Comparison of ENCODE assay signal across 30 cellular contexts in genomic region chr1:238451781-238452310, GRCh38.
"Had no signal": no experiment of that assay in that cellular context is flagged by ENCODE, and none has a peak within 500 bp of the region (broad histone marks: within the 10 kb centered on the region; RNA-seq: fewer than 3 reads in every experiment).

No MANE protein-coding gene starts in this region.

- H3K4me3 ChIP-seq: hepatocyte, lower lobe of right lung, pancreas, prostate gland, sigmoid colon, smooth muscle cell, suprapubic skin, thoracic aorta, tibial artery, upper lobe of right lung had no signal

- H3K79me2 ChIP-seq: hepatocyte had no signal

- H3K27me3 ChIP-seq: hepatocyte, pancreas, sigmoid colon, suprapubic skin, tibial artery, upper lobe of right lung had no signal

- H3K4me2 ChIP-seq: hepatocyte, smooth muscle cell had no signal

- H3K27ac Mint-ChIP-seq: naive thymus-derived CD8-positive, alpha-beta T cell; nephron; stimulated activated naive B cell treated with anti-CD40 and anti-IgM and Interleukin-4, amounts not matched to agents 10 μg/mL and 1 μg/mL and 100 μg/mL, for 72 hours; stimulated activated naive CD8-positive, alpha-beta T cell treated with anti-CD3 and anti-CD28 coated beads, Interleukin-15, Interleukin-2, amounts not matched to agents 100 ng/mL and 50 ng/mL, for 24 hours had no signal

- H3K27ac ChIP-seq: hepatocyte, lower lobe of right lung, pancreas, prostate gland, sigmoid colon, suprapubic skin, thoracic aorta, tibial artery, upper lobe of right lung had no signal

- H3K36me3 Mint-ChIP-seq: naive thymus-derived CD8-positive, alpha-beta T cell; stimulated activated naive B cell treated with anti-CD40 and anti-IgM and Interleukin-4, amounts not matched to agents 10 μg/mL and 1 μg/mL and 100 μg/mL, for 72 hours had no signal

- H3K4me1 Mint-ChIP-seq: naive thymus-derived CD8-positive, alpha-beta T cell; nephron; stimulated activated naive B cell treated with anti-CD40 and anti-IgM and Interleukin-4, amounts not matched to agents 10 μg/mL and 1 μg/mL and 100 μg/mL, for 72 hours had no signal

- H3K4me3 Mint-ChIP-seq: naive thymus-derived CD8-positive, alpha-beta T cell; nephron; neural crest cell; stimulated activated naive B cell treated with anti-CD40 and anti-IgM and Interleukin-4, amounts not matched to agents 10 μg/mL and 1 μg/mL and 100 μg/mL, for 72 hours; stimulated activated naive CD8-positive, alpha-beta T cell treated with anti-CD3 and anti-CD28 coated beads, Interleukin-15, Interleukin-2, amounts not matched to agents 100 ng/mL and 50 ng/mL, for 24 hours had no signal

- H3K36me3 ChIP-seq: lower lobe of right lung, pancreas, prostate gland, sigmoid colon, suprapubic skin, thoracic aorta, tibial artery, upper lobe of right lung had no signal

- H3K9me3 Mint-ChIP-seq: nephron; stimulated activated naive B cell treated with anti-CD40 and anti-IgM and Interleukin-4, amounts not matched to agents 10 μg/mL and 1 μg/mL and 100 μg/mL, for 72 hours had no signal

- H3K9me3 ChIP-seq: lower lobe of right lung, pancreas, prostate gland, sigmoid colon, suprapubic skin, thoracic aorta, tibial artery, upper lobe of right lung had no signal

- H3K27me3 Mint-ChIP-seq: naive thymus-derived CD8-positive, alpha-beta T cell; stimulated activated naive B cell treated with anti-CD40 and anti-IgM and Interleukin-4, amounts not matched to agents 10 μg/mL and 1 μg/mL and 100 μg/mL, for 72 hours; stimulated activated naive CD8-positive, alpha-beta T cell treated with anti-CD3 and anti-CD28 coated beads, Interleukin-15, Interleukin-2, amounts not matched to agents 100 ng/mL and 50 ng/mL, for 24 hours had no signal

- DNase-seq: kidney glomerular epithelial cell; left cardiac atrium; left ventricle myocardium superior; lower lobe of right lung; mammary epithelial cell; mesenchymal stem cell; naive thymus-derived CD8-positive, alpha-beta T cell; nucleus accumbens; pancreas; posterior cingulate gyrus; retina; right cardiac atrium; sigmoid colon; stimulated activated CD4-positive, alpha-beta T cell treated with anti-CD3 and anti-CD28 coated beads, Interleukin-1b, Interleukin-23, amount 100 ng/mL, for 48 hours; stimulated activated CD4-positive, alpha-beta T cell treated with anti-CD3 and anti-CD28 coated beads, Interleukin-2, amount 100 ng/mL, for 48 hours; stimulated activated CD4-positive, alpha-beta T cell treated with anti-CD3 and anti-CD28 coated beads, Interleukin-4, amount 100 ng/mL, for 4 hours; stimulated activated CD8-positive, alpha-beta memory T cell treated with anti-CD3 and anti-CD28 coated beads, Interleukin-4, amount 100 ng/mL, for 48 hours; stimulated activated naive B cell treated with anti-CD40 and anti-IgM and Interleukin-4, amounts not matched to agents 10 μg/mL and 1 μg/mL and 100 μg/mL, for 72 hours; tibial artery; trophoblast cell; upper lobe of right lung had no signal

- ATAC-seq: left cardiac atrium; left lobe of liver; left ventricle myocardium superior; lower lobe of right lung; naive thymus-derived CD8-positive, alpha-beta T cell; right cardiac atrium; stimulated activated naive B cell treated with anti-CD40 and anti-IgM and Interleukin-4, amounts not matched to agents 10 μg/mL and 1 μg/mL and 100 μg/mL, for 72 hours; upper lobe of right lung had no signal

- H2AFZ ChIP-seq: hepatocyte had no signal

- H3K4me1 ChIP-seq: lower lobe of right lung, prostate gland, sigmoid colon, suprapubic skin, tibial artery, upper lobe of right lung had no signal
